1 cellular context compared by ENCODE assay signal in genomic region chr1:170661646-170662411, GRCh38.
TF ChIP-seq lines count a peak whose summit lies in the region.

No MANE protein-coding gene starts in this region.

TF ChIP-seq in H1, 55 proteins besides CTCF, POLR2A, EP300 and RAD21:
- TF ChIP-seq POLR2AphosphoS5 (IDR thresholded peaks at IDR 0.05; ENCODE audit: low read depth, low read length): no peak
- TF ChIP-seq KDM4A (IDR thresholded peaks at IDR 0.05; ENCODE audit: low read depth, low read length, severe bottlenecking): peak; percentile 14
- peak; percentile 11 for TF ChIP-seq SUZ12 (IDR thresholded peaks at IDR 0.05; ENCODE audit: low read length)
- no peak for TF ChIP-seq SIN3A (conservative IDR thresholded peaks at IDR 0.05 in 1 of 2, IDR thresholded peaks at IDR 0.05 in 1 of 2; ENCODE audit: low read depth in 1 of 2, low read length in 2 of 2)
- peak; percentile 63 for TF ChIP-seq ASH2L (IDR thresholded peaks at IDR 0.05; ENCODE audit: low read length)
- no peak for TF ChIP-seq SIRT6 (IDR thresholded peaks at IDR 0.05; ENCODE audit: low read length)
- TF ChIP-seq E2F6 (IDR thresholded peaks at IDR 0.05): no peak
- peak; percentile 96 for TF ChIP-seq CTBP2 (IDR thresholded peaks at IDR 0.05; ENCODE audit: borderline replicate concordance, insufficient read depth, insufficient read length, low read length)
- no peak for TF ChIP-seq TAF1 (IDR thresholded peaks at IDR 0.05; ENCODE audit: low read depth, low read length)
- TF ChIP-seq RNF2 (IDR thresholded peaks at IDR 0.05; ENCODE audit: borderline replicate concordance, low read depth, low read length, missing control alignments, poor library complexity, severe bottlenecking): peak; percentile 73
- no peak for TF ChIP-seq SIX5 (IDR thresholded peaks at IDR 0.05; ENCODE audit: low read depth, low read length)
- TF ChIP-seq NRF1 (IDR thresholded peaks at IDR 0.05; ENCODE audit: low read depth, low read length): no peak
- TF ChIP-seq RBBP5 (IDR thresholded peaks at IDR 0.05; ENCODE audit: borderline replicate concordance, low read depth, low read length): 0 out of 2 replicates have a peak, but pooled peaks have one; percentile 36
- no peak for TF ChIP-seq CHD7 (IDR thresholded peaks at IDR 0.05; ENCODE audit: insufficient replicate concordance, low read length)
- TF ChIP-seq CBX8 (IDR thresholded peaks at IDR 0.05; ENCODE audit: borderline replicate concordance, low read depth, low read length): peak; percentile 30; the same call in 1 of the 2 replicates
